9 cellular contexts compared by ENCODE assay signal in genomic region chr1:63323866-63324778, GRCh38. TPM values are rescaled to one million over a fixed set of nuclear protein-coding genes. Genes with fewer than 3 reads are reported as not detected.
DNase-seq lines count a peak whose midpoint lies in the region; ATAC-seq, FAIRE-seq and TF ChIP-seq lines count a peak whose summit lies in the region.
"Had no signal": no experiment of that assay in that cellular context is flagged by ENCODE, and none has a peak within 500 bp of the region (broad histone marks: within the 10 kb centered on the region; RNA-seq: fewer than 3 reads in every experiment).

No MANE protein-coding gene starts in this region.

- H3K36me3 ChIP-seq in CD4-positive, CD25-positive, alpha-beta regulatory T cell (ENCODE audit: control insufficient read depth, insufficient read depth, low read length) = no peaks in the 10 kb centered on the region

- no peak for DNase-seq in CD4-positive, CD25-positive, alpha-beta regulatory T cell
- DNase-seq in GM20000 (ENCODE audit: low spot score) (peak; percentile 17), naive B cell (no peak), GM12891 (ENCODE audit: insufficient read length, low spot score) (no peak), NCI-H1694 (lab: John Stamatoyannopoulos, UW) (no peak)
- no peak for DNase-seq in activated naive CD8-positive, alpha-beta T cell treated with anti-CD3 and anti-CD28 coated beads for 36 hours
- no peak for DNase-seq in central memory CD4-positive, alpha-beta T cell

- peaks cover 2 to 33% (median 9%) of the 10 kb centered on the region in 7 donors for H3K9me3 Mint-ChIP-seq in CD4-positive, CD25-positive, alpha-beta regulatory T cell
- H3K9me3 Mint-ChIP-seq in activated naive CD8-positive, alpha-beta T cell treated with anti-CD3 and anti-CD28 coated beads for 36 hours = peaks cover 6% of the 10 kb centered on the region
- H3K9me3 Mint-ChIP-seq in naive B cell = peaks cover 8 to 61% (median 33%) of the 10 kb centered on the region in 7 donors

- no peak for TF ChIP-seq CTCF in GM20000 (IDR thresholded peaks at IDR 0.05; ENCODE audit: extremely low read depth, missing control alignments)

- peaks cover 44% of the 10 kb centered on the region for H3K4me1 ChIP-seq in CD4-positive, CD25-positive, alpha-beta regulatory T cell (ENCODE audit: control insufficient read depth, insufficient read depth, low read length, poor library complexity, severe bottlenecking)

- no peak for FAIRE-seq in GM12891 (lab: Jason Lieb, UNC)

- peaks cover 13 to 23% of the 10 kb centered on the region in 2 experiments for H3K9me3 ChIP-seq in CD4-positive, CD25-positive, alpha-beta regulatory T cell (ENCODE audit: control insufficient read depth in 2 of 2, low read length in 2 of 2)

- H3K27ac ChIP-seq in CD4-positive, CD25-positive, alpha-beta regulatory T cell (ENCODE audit: insufficient read depth, low read length, poor library complexity, severe bottlenecking) = no peak overlapping the region

- peak overlapping the region; percentile 38 to 71 (median 55) for H3K27ac Mint-ChIP-seq in CD4-positive, CD25-positive, alpha-beta regulatory T cell
- H3K27ac Mint-ChIP-seq in activated naive CD8-positive, alpha-beta T cell treated with anti-CD3 and anti-CD28 coated beads for 36 hours = peak overlapping the region; percentile 79
- peak overlapping the region in 3 of 6 donors; percentile 82 to 98 (median 93) for H3K27ac Mint-ChIP-seq in naive B cell

- H3K4me3 Mint-ChIP-seq in CD4-positive, CD25-positive, alpha-beta regulatory T cell = peak overlapping the region; percentile 74 to 93 (median 87)
- peak overlapping the region; percentile 55 for H3K4me3 Mint-ChIP-seq in activated naive CD8-positive, alpha-beta T cell treated with anti-CD3 and anti-CD28 coated beads for 36 hours
- H3K4me3 Mint-ChIP-seq in naive B cell = peak overlapping the region; percentile 44 to 93 (median 84)

- no peak for ATAC-seq in CD4-positive, CD25-positive, alpha-beta regulatory T cell (ENCODE audit: low read depth in 2 of 2)
- no peak for ATAC-seq in naive B cell (ENCODE audit: low read depth in 2 of 2)
- ATAC-seq in GM19397 (IDR thresholded peaks at IDR 0.05; ENCODE audit: unreplicated experiment) = no peak

- H3K4me3 ChIP-seq in CD4-positive, CD25-positive, alpha-beta regulatory T cell (ENCODE audit: low read depth, low read length) = no peak overlapping the region

- peaks cover 8% of the 10 kb centered on the region for H3K36me3 Mint-ChIP-seq in CD4-positive, CD25-positive, alpha-beta regulatory T cell
- H3K36me3 Mint-ChIP-seq in activated naive CD8-positive, alpha-beta T cell treated with anti-CD3 and anti-CD28 coated beads for 36 hours = peaks cover 17% of the 10 kb centered on the region
- H3K36me3 Mint-ChIP-seq in naive B cell = peaks cover 10 to 32% of the 10 kb centered on the region in 2 donors

- H3K27me3 ChIP-seq in CD4-positive, CD25-positive, alpha-beta regulatory T cell (ENCODE audit: control insufficient read depth, insufficient read depth, low read length) = peaks cover 56% of the 10 kb centered on the region

- TF ChIP-seq POLR2A in GM12891 (IDR thresholded peaks at IDR 0.05; ENCODE audit: low read depth, low read length) = no peak

- peaks cover 83% of the 10 kb centered on the region for H3K27me3 Mint-ChIP-seq in CD4-positive, CD25-positive, alpha-beta regulatory T cell
- peaks cover 87% of the 10 kb centered on the region for H3K27me3 Mint-ChIP-seq in activated naive CD8-positive, alpha-beta T cell treated with anti-CD3 and anti-CD28 coated beads for 36 hours
- peaks cover 55 to 62% (median 56%) of the 10 kb centered on the region in 3 donors for H3K27me3 Mint-ChIP-seq in naive B cell

- H3K4me1 Mint-ChIP-seq in CD4-positive, CD25-positive, alpha-beta regulatory T cell = peaks cover 11 to 47% (median 25%) of the 10 kb centered on the region in 4 donors
- H3K4me1 Mint-ChIP-seq in activated naive CD8-positive, alpha-beta T cell treated with anti-CD3 and anti-CD28 coated beads for 36 hours = peaks cover 39% of the 10 kb centered on the region
- peaks cover 19 to 38% (median 32%) of the 10 kb centered on the region in 3 donors for H3K4me1 Mint-ChIP-seq in naive B cell

TF ChIP-seq in GM12891, 5 proteins besides CTCF, POLR2A, EP300 and RAD21:
- TF ChIP-seq TAF1 (IDR thresholded peaks at IDR 0.05; ENCODE audit: low read depth, low read length) = no peak
- no peak for TF ChIP-seq PAX5 (IDR thresholded peaks at IDR 0.05; ENCODE audit: insufficient read depth, low read length, severe bottlenecking)
- TF ChIP-seq POLR2AphosphoS5 (IDR thresholded peaks at IDR 0.05; ENCODE audit: low read depth, low read length) = no peak

RNA-seq across cellular contexts. Expression of gene FOXD3, which starts 1.8 kb away (rescaled TPM):
- not detected for total RNA-seq in CD4-positive, CD25-positive, alpha-beta regulatory T cell
- polyA plus RNA-seq in CD4-positive, CD25-positive, alpha-beta regulatory T cell = not detected
- total RNA-seq in activated naive CD8-positive, alpha-beta T cell treated with anti-CD3 and anti-CD28 coated beads for 36 hours = not detected
- not detected for polyA plus RNA-seq in naive B cell (ENCODE audit: low read depth in 6 of 6)
- not detected for polyA plus RNA-seq in GM12891 (2012; ENCODE audit: low read depth, missing spikeins)
- total RNA-seq: LHCN-M2 had no signal

RNA-seq across cellular contexts. Expression of gene ALG6, which starts 43.3 kb away (rescaled TPM):
- 20.0 TPM for total RNA-seq in CD4-positive, CD25-positive, alpha-beta regulatory T cell
- polyA plus RNA-seq in CD4-positive, CD25-positive, alpha-beta regulatory T cell = 10 to 100 TPM; 21.1 to 26.7 (median 21.9) TPM
- total RNA-seq in activated naive CD8-positive, alpha-beta T cell treated with anti-CD3 and anti-CD28 coated beads for 36 hours = 10 to 100 TPM; 17.4 to 17.8 TPM
- polyA plus RNA-seq in naive B cell (ENCODE audit: low read depth in 6 of 6) = 10 to 100 TPM; 13.4 to 35.8 (median 22.6) TPM
- 7.6 TPM for polyA plus RNA-seq in GM12891 (2012; ENCODE audit: low read depth, missing spikeins)
